Comparison of ENCODE assay signal across 23 cellular contexts in genomic region chr11:134292661-134293060, GRCh38. TPM values are rescaled to one million over a fixed set of nuclear protein-coding genes. Genes with fewer than 3 reads are reported as not detected.
DNase-seq lines count a peak whose midpoint lies in the region; ATAC-seq and TF ChIP-seq lines count a peak whose summit lies in the region.
"Had no signal": no experiment of that assay in that cellular context is flagged by ENCODE, and none has a peak within 500 bp of the region (broad histone marks: within the 10 kb centered on the region; RNA-seq: fewer than 3 reads in every experiment).

No MANE protein-coding gene starts in this region.

- no peaks in the 10 kb centered on the region for H3K4me1 ChIP-seq in right atrium auricular region
- H3K4me1 ChIP-seq in neuronal stem cell (ENCODE audit: control insufficient read depth in 2 of 2, insufficient read depth in 1 of 2, low read depth in 1 of 2, low read length in 2 of 2): no peaks in the 10 kb centered on the region
- H3K4me1 ChIP-seq: A549, BE2C had no signal

- no peak overlapping the region for H2BK120ac ChIP-seq in neuronal stem cell (ENCODE audit: low read depth, low read length)

- no CpG with 5 or more reads among the region's 15 CpGs for WGBS in neuronal stem cell (ENCODE audit: extremely low coverage in 2 of 2, insufficient read length in 2 of 2, insufficient replicate concordance in 1 of 2), 2 donors

- H3K4ac ChIP-seq in neuronal stem cell (ENCODE audit: low read length): no peak overlapping the region

- H3K9me3 ChIP-seq in right atrium auricular region (no peaks in the 10 kb centered on the region), neuronal stem cell (replicated peaks in 1 of 2; ENCODE audit: control insufficient read depth in 2 of 2, insufficient read depth in 1 of 2, low read depth in 1 of 2, low read length in 2 of 2) (no peaks in the 10 kb centered on the region)
- H3K9me3 ChIP-seq: A549; BE2C; BLaER1 treated with 17β-estradiol and CSF1 and Interleukin-3, amounts not matched to agents 10 nM and 100 nM had no signal

- H3K27ac ChIP-seq in right atrium auricular region: no peak overlapping the region
- H3K27ac ChIP-seq in VCaP: peak overlapping the region; percentile 2; the same call in 1 of the 2 replicates
- H3K27ac ChIP-seq in neuronal stem cell (replicated peaks; ENCODE audit: low read length): no peak overlapping the region
- H3K27ac ChIP-seq in dorsolateral prefrontal cortex: no peak overlapping the region
- H3K27ac ChIP-seq: A549; BLaER1 treated with 17β-estradiol and CSF1 and Interleukin-3, amounts not matched to agents 10 nM and 100 nM; GM23248 had no signal

- intact Hi-C loops in Right ventricle myocardium inferior (cut with DNase I) (no loop called here), dorsolateral prefrontal cortex (cut with DNase I) (no loop called here)

- H3K23ac ChIP-seq in neuronal stem cell (ENCODE audit: low read depth, low read length, poor library complexity): peak overlapping the region; percentile 65

- H3K36me3 ChIP-seq in right atrium auricular region: no peaks in the 10 kb centered on the region
- H3K36me3 ChIP-seq in neuronal stem cell (replicated peaks in 1 of 2; ENCODE audit: control insufficient read depth in 2 of 2, insufficient read depth in 2 of 2, low read length in 2 of 2): no peaks in the 10 kb centered on the region
- H3K36me3 ChIP-seq: BE2C; BLaER1 treated with 17β-estradiol and CSF1 and Interleukin-3, amounts not matched to agents 10 nM and 100 nM had no signal

- H3K79me1 ChIP-seq in neuronal stem cell (ENCODE audit: low read depth, low read length): no peaks in the 10 kb centered on the region

- ATAC-seq in Right ventricle myocardium inferior (no peak), GM21717 (IDR thresholded peaks at IDR 0.05; ENCODE audit: unreplicated experiment) (no peak)
- ATAC-seq: A549 had no signal

- no peak for TF ChIP-seq CTCF in right atrium auricular region (IDR thresholded peaks at IDR 0.05)
- TF ChIP-seq CTCF in VCaP (conservative IDR thresholded peaks at IDR 0.05): no peak
- no peak for TF ChIP-seq CTCF in dorsolateral prefrontal cortex (IDR thresholded peaks at IDR 0.05 in 54 of 56, conservative IDR thresholded peaks at IDR 0.05 in 2 of 56; ENCODE audit: low read depth in 1 of 56, partially characterized antibody in 56 of 56)

- no peak overlapping the region for H3K4me2 ChIP-seq in neuronal stem cell (ENCODE audit: insufficient read depth, low read length, poor library complexity, severe bottlenecking)
- H3K4me2 ChIP-seq: A549; BLaER1 treated with 17β-estradiol and CSF1 and Interleukin-3, amounts not matched to agents 10 nM and 100 nM had no signal

- H3K18ac ChIP-seq in neuronal stem cell (ENCODE audit: low read length): peak overlapping the region; percentile 28

- no peak overlapping the region for H3K14ac ChIP-seq in neuronal stem cell (ENCODE audit: low read length)

- H4K8ac ChIP-seq in neuronal stem cell (ENCODE audit: low read depth, low read length): no peak overlapping the region

- DNase-seq in right atrium auricular region (ENCODE audit: low spot score) (peak; percentile 32), Right ventricle myocardium inferior (ENCODE audit: missing footprints) (no peak), neuronal stem cell (ENCODE audit: low spot score) (no peak), dorsolateral prefrontal cortex (no peak), putamen (ENCODE audit: low spot score) (no peak)
- DNase-seq: 8988T; ACHN; AML-193; BE2C; CD4-positive, alpha-beta T cell; CD8-positive, alpha-beta memory T cell; DMS 273 treated with DMSO at 0.1 percent for 48 hours; DMS79; EL; GDM1; GM23248; H7; HCEC 1CT had no signal

- no peak overlapping the region for H3K4me3 ChIP-seq in right atrium auricular region
- no peak overlapping the region for H3K4me3 ChIP-seq in neuronal stem cell (ENCODE audit: low read length in 2 of 2)
- H3K4me3 ChIP-seq in dorsolateral prefrontal cortex: no peak overlapping the region
- H3K4me3 ChIP-seq: A549; BLaER1 treated with 17β-estradiol and CSF1 and Interleukin-3, amounts not matched to agents 10 nM and 100 nM; GM23248 had no signal

- no peaks in the 10 kb centered on the region for H3K27me3 ChIP-seq in right atrium auricular region
- peaks cover 0 to 36% (median 0%) of the 10 kb centered on the region in 3 experiments for H3K27me3 ChIP-seq in neuronal stem cell (ENCODE audit: control insufficient read depth in 3 of 3, insufficient read depth in 3 of 3, low read depth in 1 of 3, low read length in 3 of 3)
- no peaks in the 10 kb centered on the region for H3K27me3 ChIP-seq in dorsolateral prefrontal cortex
- H3K27me3 ChIP-seq: BLaER1 treated with 17β-estradiol and CSF1 and Interleukin-3, amounts not matched to agents 10 nM and 100 nM had no signal

- H2BK5ac ChIP-seq in neuronal stem cell (ENCODE audit: low read length): no peak overlapping the region

- no peak overlapping the region for H2BK15ac ChIP-seq in neuronal stem cell (ENCODE audit: low read length)

- H2AK5ac ChIP-seq in neuronal stem cell (ENCODE audit: low read depth, low read length): peak overlapping the region; percentile 46

- H4K91ac ChIP-seq in neuronal stem cell (ENCODE audit: low read depth, low read length, poor library complexity): no peak overlapping the region

- H2AFZ ChIP-seq in neuronal stem cell (ENCODE audit: low read length): no peak overlapping the region
- H2AFZ ChIP-seq: GM23248 had no signal

- no peak overlapping the region for H2BK12ac ChIP-seq in neuronal stem cell (ENCODE audit: low read length)

- peak overlapping the region; percentile 70 for H3K9ac ChIP-seq in neuronal stem cell (ENCODE audit: low read depth, low read length, poor library complexity)
- H3K9ac ChIP-seq: BLaER1 treated with 17β-estradiol and CSF1 and Interleukin-3, amounts not matched to agents 10 nM and 100 nM; GM23248 had no signal

RNA-seq across cellular contexts. Expression of gene GLB1L3, which starts 16.5 kb away (rescaled TPM):
- total RNA-seq in right atrium auricular region (not detected), Right ventricle myocardium inferior (not detected), dorsolateral prefrontal cortex (10 to 100 TPM in 99 of 120 experiments, 1 to 10 TPM in 21; 5.3 to 26.4 (median 14.1) TPM)
- polyA plus RNA-seq in neuronal stem cell (2013, experiment 1 of 2): 0.03 TPM
- 0.03 TPM for polyA plus RNA-seq in neuronal stem cell (2013, experiment 2 of 2)
- total RNA-seq: GM23248 had no signal
- polyA plus RNA-seq: A549, CD14-positive monocyte, GM23248 had no signal

RNA-seq across cellular contexts. Expression of gene GLB1L2, which starts 39.1 kb away (rescaled TPM):
- total RNA-seq in right atrium auricular region (1 to 10 TPM in 1 of 2 donors, under 1 TPM in 1; 0.22 to 2.4 TPM), Right ventricle myocardium inferior (0.32 TPM), dorsolateral prefrontal cortex (1 to 10 TPM in 119 of 120 experiments, under 1 TPM in 1; 0.81 to 5.9 (median 3.3) TPM)
- 7.7 TPM for polyA plus RNA-seq in neuronal stem cell (2013, experiment 1 of 2)
- polyA plus RNA-seq in neuronal stem cell (2013, experiment 2 of 2): 7.7 TPM
- total RNA-seq: GM23248 had no signal
- polyA plus RNA-seq: CD14-positive monocyte had no signal

RNA-seq across cellular contexts. Expression of gene ACAD8, which starts 39.3 kb away (rescaled TPM):
- 10 to 100 TPM; 17.6 to 32.9 TPM for total RNA-seq in right atrium auricular region
- total RNA-seq in Right ventricle myocardium inferior: 36.1 TPM
- 16.1 TPM for polyA plus RNA-seq in neuronal stem cell (2013, experiment 1 of 2)
- 15.8 TPM for polyA plus RNA-seq in neuronal stem cell (2013, experiment 2 of 2)
- 10 to 100 TPM; 30.4 to 56.7 (median 43.4) TPM for total RNA-seq in dorsolateral prefrontal cortex

RNA-seq across cellular contexts. Expression of gene THYN1, which starts 39.5 kb away (rescaled TPM):
- total RNA-seq in right atrium auricular region (10 to 100 TPM; 35.8 to 47.1 TPM), Right ventricle myocardium inferior (36.8 TPM), dorsolateral prefrontal cortex (100 to 1,000 TPM in 3 of 120 experiments, 10 to 100 TPM in 117; 37.8 to 102 (median 75.3) TPM)
- polyA plus RNA-seq in neuronal stem cell (2013, experiment 1 of 2): 78.7 TPM
- polyA plus RNA-seq in neuronal stem cell (2013, experiment 2 of 2): 77.8 TPM
